ENCODE assay signal across 1 cellular context in genomic region chr15:39580630-39581500, GRCh38.
A peak's percentile ranks its signal among the peaks of the same experiment; 100 is the strongest.
TF ChIP-seq lines count a peak whose summit lies in the region.

THBS1 (plus strand) TSS chr15:39581079; CDS start chr15:39581858, 779 bp downstream.

TF ChIP-seq in HepG2, 621 proteins besides CTCF, POLR2A, EP300 and RAD21 (continued from another document and continues in another):
- TF ChIP-seq AHDC1 (CRISPR knock-in tag; IDR thresholded peaks at IDR 0.05; ENCODE audit: borderline replicate concordance): no peak
- no peak for TF ChIP-seq ZNF121 (CRISPR knock-in tag; IDR thresholded peaks at IDR 0.05)
- TF ChIP-seq TIGD3 (CRISPR knock-in tag; IDR thresholded peaks at IDR 0.05; ENCODE audit: borderline replicate concordance): no peak
- no peak for TF ChIP-seq HOXA3 (CRISPR knock-in tag; IDR thresholded peaks at IDR 0.05)
- TF ChIP-seq NAIF1 (CRISPR knock-in tag; IDR thresholded peaks at IDR 0.05; ENCODE audit: borderline replicate concordance): peak; percentile 76; the same call in 1 of the 2 replicates
- TF ChIP-seq ZNF747 (CRISPR knock-in tag; IDR thresholded peaks at IDR 0.05; ENCODE audit: borderline replicate concordance): peak; percentile 73; the same call in 1 of the 2 replicates
- TF ChIP-seq MXD3 (CRISPR knock-in tag; IDR thresholded peaks at IDR 0.05): peak; percentile 58; the same call in 1 of the 2 replicates
- TF ChIP-seq TAF1 (CRISPR knock-in tag; IDR thresholded peaks at IDR 0.05): peak; percentile 89
- TF ChIP-seq ATF5 (CRISPR knock-in tag; IDR thresholded peaks at IDR 0.05; ENCODE audit: low read depth): no peak
- peak; percentile 53 for TF ChIP-seq SALL1 (CRISPR knock-in tag; IDR thresholded peaks at IDR 0.05)
- no peak for TF ChIP-seq TOPORS (CRISPR knock-in tag; IDR thresholded peaks at IDR 0.05)
- TF ChIP-seq STAG1 (CRISPR knock-in tag; IDR thresholded peaks at IDR 0.05): peak; percentile 18; the same call in 1 of the 2 replicates
- TF ChIP-seq IKZF4 (CRISPR knock-in tag; IDR thresholded peaks at IDR 0.05; ENCODE audit: borderline replicate concordance, low read depth, not compliant biosample characterization): no peak
- TF ChIP-seq SRSF4 (IDR thresholded peaks at IDR 0.05; ENCODE audit: low read depth, low read length, poor library complexity, severe bottlenecking): no peak
- 0 out of 2 replicates have a peak, but pooled peaks have one; percentile 46 for TF ChIP-seq ZFP37 (CRISPR knock-in tag; IDR thresholded peaks at IDR 0.05; ENCODE audit: borderline replicate concordance)
- TF ChIP-seq BRD4 (CRISPR knock-in tag; IDR thresholded peaks at IDR 0.05): 0 out of 2 replicates have a peak, but pooled peaks have one; percentile 18
- TF ChIP-seq ZNF441 (CRISPR knock-in tag; IDR thresholded peaks at IDR 0.05; ENCODE audit: borderline replicate concordance): 0 out of 2 replicates have a peak, but pooled peaks have one; percentile 58
- no peak for TF ChIP-seq MEF2D (CRISPR knock-in tag; IDR thresholded peaks at IDR 0.05)
- TF ChIP-seq KDM2A (CRISPR knock-in tag; IDR thresholded peaks at IDR 0.05; ENCODE audit: borderline replicate concordance, low read depth): peak; percentile 81
- TF ChIP-seq ZNF615 (CRISPR knock-in tag; IDR thresholded peaks at IDR 0.05; ENCODE audit: borderline replicate concordance): peak; percentile 52; the same call in 1 of the 2 replicates
- no peak for TF ChIP-seq ZNF609 (CRISPR knock-in tag; IDR thresholded peaks at IDR 0.05; ENCODE audit: borderline replicate concordance)
- TF ChIP-seq CC2D1A (CRISPR knock-in tag; IDR thresholded peaks at IDR 0.05): 0 out of 2 replicates have a peak, but pooled peaks have one; percentile 75
- TF ChIP-seq RAD51 (IDR thresholded peaks at IDR 0.05; ENCODE audit: borderline replicate concordance): no peak
- TF ChIP-seq SAFB2 (CRISPR knock-in tag; IDR thresholded peaks at IDR 0.05; ENCODE audit: borderline replicate concordance, low read depth): peak; percentile 75
- peak; percentile 99 for TF ChIP-seq DRAP1 (CRISPR knock-in tag; IDR thresholded peaks at IDR 0.05)
- 0 out of 2 replicates have a peak, but pooled peaks have one; percentile 40 for TF ChIP-seq PAWR (CRISPR knock-in tag; IDR thresholded peaks at IDR 0.05; ENCODE audit: borderline replicate concordance)
- TF ChIP-seq REST (IDR thresholded peaks at IDR 0.05; ENCODE audit: borderline replicate concordance in 1 of 2, low read depth in 1 of 2, low read length in 2 of 2): peak in 1 of 2 experiments; percentile 41; a peak in 1 of 4 replicates
- TF ChIP-seq NFRKB (IDR thresholded peaks at IDR 0.05): no peak
- no peak for TF ChIP-seq ZBTB43 (CRISPR knock-in tag; conservative IDR thresholded peaks at IDR 0.05)
- no peak for TF ChIP-seq DNMT1 (CRISPR knock-in tag; IDR thresholded peaks at IDR 0.05)
- TF ChIP-seq ERF (CRISPR knock-in tag; IDR thresholded peaks at IDR 0.05): peak; percentile 48; the same call in 1 of the 2 replicates
- TF ChIP-seq ZNF878 (CRISPR knock-in tag; IDR thresholded peaks at IDR 0.05): no peak
- no peak for TF ChIP-seq ZNF546 (CRISPR knock-in tag; conservative IDR thresholded peaks at IDR 0.05)
- no peak for TF ChIP-seq THAP9 (CRISPR knock-in tag; IDR thresholded peaks at IDR 0.05; ENCODE audit: borderline replicate concordance)
- 0 out of 2 replicates have a peak, but pooled peaks have one; percentile 72 for TF ChIP-seq ZSCAN30 (CRISPR knock-in tag; IDR thresholded peaks at IDR 0.05)
- no peak for TF ChIP-seq GATAD1 (CRISPR knock-in tag; IDR thresholded peaks at IDR 0.05)
- peak; percentile 55; the same call in 1 of the 2 replicates for TF ChIP-seq ZNF768 (CRISPR knock-in tag; IDR thresholded peaks at IDR 0.05)
- no peak for TF ChIP-seq ZNF781 (CRISPR knock-in tag; IDR thresholded peaks at IDR 0.05; ENCODE audit: borderline replicate concordance, not compliant biosample characterization)
